Comparison of ENCODE assay signal across 26 cellular contexts in genomic region chr14:30251557-30252100, GRCh38.
"Had no signal": no experiment of that assay in that cellular context is flagged by ENCODE, and none has a peak within 500 bp of the region (broad histone marks: within the 10 kb centered on the region; RNA-seq: fewer than 3 reads in every experiment).

No MANE protein-coding gene starts in this region.

- ATAC-seq: left lung; lower lobe of right lung; naive thymus-derived CD8-positive, alpha-beta T cell; pancreas; right cardiac atrium; stimulated activated memory B cell treated with anti-CD40 and anti-IgM and Interleukin-4, amounts not matched to agents 10 μg/mL and 1 μg/mL and 100 μg/mL, for 72 hours; stimulated activated naive CD8-positive, alpha-beta T cell treated with anti-CD3 and anti-CD28 coated beads, Interleukin-15, amount 100 ng/mL, for 72 hours had no signal

- H3K4me1 ChIP-seq: left lung, lower lobe of right lung, prostate gland, sigmoid colon, spleen, vagina had no signal

- H3K4me3 ChIP-seq: left lung, lower lobe of right lung, pancreas, prostate gland, sigmoid colon, spleen, tibial nerve, vagina had no signal

- H3K27me3 ChIP-seq: left lung, pancreas, sigmoid colon, spleen, tibial nerve, vagina had no signal

- H3K9me3 ChIP-seq: lower lobe of right lung, pancreas, prostate gland, sigmoid colon, tibial nerve, vagina had no signal

- DNase-seq: hypothalamus; immature natural killer cell; left lung; lower lobe of right lung; mammary epithelial cell; mesenchymal stem cell; naive thymus-derived CD8-positive, alpha-beta T cell; nucleus accumbens; pancreas; posterior cingulate gyrus; retina; right cardiac atrium; sigmoid colon; small intestine; spleen; stimulated activated CD4-positive, alpha-beta T cell treated with anti-CD3 and anti-CD28 coated beads, Interleukin-2, amount 100 ng/mL, for 48 hours; stimulated activated CD4-positive, alpha-beta T cell treated with anti-CD3 and anti-CD28 coated beads, Interleukin-4, amount 100 ng/mL, for 4 hours; stimulated activated CD8-positive, alpha-beta memory T cell treated with anti-CD3 and anti-CD28 coated beads, Interleukin-4, amount 100 ng/mL, for 48 hours; stimulated activated naive CD4-positive, alpha-beta T cell treated with Interleukin-2 at 50 U/mL for 16 hours; stimulated activated naive CD8-positive, alpha-beta T cell treated with anti-CD3 and anti-CD28 coated beads, Interleukin-15, amount 100 ng/mL, for 72 hours; substantia nigra had no signal

- FAIRE-seq: islet of Langerhans, pancreas, small intestine had no signal

- H3K36me3 ChIP-seq: left lung, lower lobe of right lung, pancreas, prostate gland, sigmoid colon, spleen, tibial nerve, vagina had no signal

- H3K27ac ChIP-seq: left lung, lower lobe of right lung, pancreas, prostate gland, sigmoid colon, spleen, tibial nerve, vagina had no signal
